Comparison of ENCODE assay signal across 22 cellular contexts in genomic region chr10:124211921-124212320, GRCh38.
DNase-seq lines count a peak whose midpoint lies in the region; ATAC-seq, FAIRE-seq and TF ChIP-seq lines count a peak whose summit lies in the region.
"Had no signal": no experiment of that assay in that cellular context is flagged by ENCODE, and none has a peak within 500 bp of the region (broad histone marks: within the 10 kb centered on the region; RNA-seq: fewer than 3 reads in every experiment).

No MANE protein-coding gene starts in this region.

- TF ChIP-seq CTCF in MCF 10A (IDR thresholded peaks at IDR 0.05; ENCODE audit: unreplicated experiment) (no peak), breast epithelium (IDR thresholded peaks at IDR 0.05) (no peak), astrocyte of the spinal cord (IDR thresholded peaks at IDR 0.05; ENCODE audit: low read depth, low read length) (no peak)

- FAIRE-seq in urothelium cell line (lab: Jason Lieb, UNC) = no peak

- H3K4me1 Mint-ChIP-seq in MCF 10A (ENCODE audit: insufficient read depth, unreplicated experiment) = peaks cover 19% of the 10 kb centered on the region
- no peaks in the 10 kb centered on the region for H3K4me1 Mint-ChIP-seq in activated CD4-positive, alpha-beta T cell treated with anti-CD3 and anti-CD28 coated beads, Interleukin-2, amount 10 ng/mL, durations not matched to agents 7 days and 5 days

- H3K4me3 ChIP-seq in breast epithelium = no peak overlapping the region
- no peak overlapping the region for H3K4me3 ChIP-seq in astrocyte of the spinal cord (ENCODE audit: low read depth, low read length)
- H3K4me3 ChIP-seq: esophagus muscularis mucosa, uterus had no signal

- no peaks in the 10 kb centered on the region for H3K4me1 ChIP-seq in breast epithelium
- H3K4me1 ChIP-seq: BE2C, uterus had no signal

- DNase-seq in MCF 10A (ENCODE audit: unreplicated experiment) (peak; percentile 72), breast epithelium (ENCODE audit: low spot score in 2 of 2) (no peak), astrocyte of the spinal cord (ENCODE audit: low read depth, low spot score) (peak; percentile 48), glomerular visceral epithelial cell (ENCODE audit: extremely low spot score) (peak; percentile 71), urothelium cell line (ENCODE audit: low spot score) (peak; percentile 77)
- no peak for DNase-seq in activated CD4-positive, alpha-beta T cell treated with anti-CD3 and anti-CD28 coated beads, Interleukin-2, amount 10 ng/mL, durations not matched to agents 7 days and 5 days
- DNase-seq: activated CD4-positive, alpha-beta T cell treated with anti-CD3 and anti-CD28 coated beads, Interleukin-2, amount 50 U/mL, for 4 hours; activated CD8-positive, alpha-beta memory T cell treated with anti-CD3 and anti-CD28 coated beads, Interleukin-2, amount 50 U/mL, for 48 hours; activated effector memory CD4-positive, alpha-beta T cell treated with Interleukin-2 at 50 U/mL for 16 hours; BE2C; DMS79 treated with DMSO at 0.1 percent for 48 hours; effector CD8-positive, alpha-beta T cell; IMR-90; NCI-H1694 treated with DMSO at 0.1 percent for 48 hours; NCI-H748 treated with DMSO at 0.1 percent for 48 hours; OCI-M1; stimulated activated CD4-positive, alpha-beta T cell treated with anti-CD3 and anti-CD28 coated beads, Interleukin-12 subunit alpha, Interleukin-12 subunit beta, amount 100 ng/mL, for 4 hours; uterus had no signal

- no peaks in the 10 kb centered on the region for H3K27me3 ChIP-seq in breast epithelium
- H3K27me3 ChIP-seq: BE2C, esophagus muscularis mucosa, uterus had no signal

- no peak overlapping the region for H3K4me3 Mint-ChIP-seq in MCF 10A (ENCODE audit: unreplicated experiment)
- H3K4me3 Mint-ChIP-seq in activated CD4-positive, alpha-beta T cell treated with anti-CD3 and anti-CD28 coated beads, Interleukin-2, amount 10 ng/mL, durations not matched to agents 7 days and 5 days = no peak overlapping the region

- H3K36me3 Mint-ChIP-seq in MCF 10A (ENCODE audit: insufficient read depth, unreplicated experiment) = no peaks in the 10 kb centered on the region
- H3K36me3 Mint-ChIP-seq in activated CD4-positive, alpha-beta T cell treated with anti-CD3 and anti-CD28 coated beads, Interleukin-2, amount 10 ng/mL, durations not matched to agents 7 days and 5 days (ENCODE audit: low read depth) = no peaks in the 10 kb centered on the region

- POLR2A ChIA-PET in MCF 10A (lab: Yijun Ruan, JAX) = no interaction called here
- POLR2A ChIA-PET in activated CD4-positive, alpha-beta T cell treated with anti-CD3 and anti-CD28 coated beads, Interleukin-2, amount 10 ng/mL, durations not matched to agents 7 days and 5 days (lab: Charles Lee) = no interaction called here

- CTCF ChIA-PET in MCF 10A (lab: Yijun Ruan, JAX) = no interaction called here
- CTCF ChIA-PET in activated CD4-positive, alpha-beta T cell treated with anti-CD3 and anti-CD28 coated beads, Interleukin-2, amount 10 ng/mL, durations not matched to agents 7 days and 5 days (lab: Charles Lee) = no interaction called here

- H3K27ac Mint-ChIP-seq in MCF 10A (ENCODE audit: low read depth, unreplicated experiment) = peak overlapping the region; percentile 69
- H3K27ac Mint-ChIP-seq in activated CD4-positive, alpha-beta T cell treated with anti-CD3 and anti-CD28 coated beads, Interleukin-2, amount 10 ng/mL, durations not matched to agents 7 days and 5 days = no peak overlapping the region

- ATAC-seq in HG02678 (IDR thresholded peaks at IDR 0.05; ENCODE audit: unreplicated experiment) = no peak
- no peak for ATAC-seq in HG02852 (IDR thresholded peaks at IDR 0.05; ENCODE audit: unreplicated experiment)

- peaks cover 8% of the 10 kb centered on the region for H3K9me3 Mint-ChIP-seq in MCF 10A (ENCODE audit: unreplicated experiment)
- H3K9me3 Mint-ChIP-seq in activated CD4-positive, alpha-beta T cell treated with anti-CD3 and anti-CD28 coated beads, Interleukin-2, amount 10 ng/mL, durations not matched to agents 7 days and 5 days = peaks cover 3% of the 10 kb centered on the region

- in situ Hi-C loops in astrocyte of the spinal cord (cut with HindIII; ENCODE audit: low sequenced_read_pairs) = no loop called here

- TF ChIP-seq POLR2A in breast epithelium (IDR thresholded peaks at IDR 0.05) = no peak

- no peaks in the 10 kb centered on the region for H3K27me3 Mint-ChIP-seq in MCF 10A (ENCODE audit: insufficient read depth, unreplicated experiment)
- H3K27me3 Mint-ChIP-seq in activated CD4-positive, alpha-beta T cell treated with anti-CD3 and anti-CD28 coated beads, Interleukin-2, amount 10 ng/mL, durations not matched to agents 7 days and 5 days = peaks cover 3% of the 10 kb centered on the region

- H3K9me3 ChIP-seq in breast epithelium = peaks cover 4 to 8% of the 10 kb centered on the region in 2 donors
- H3K9me3 ChIP-seq: BE2C, uterus had no signal

- intact Hi-C loops in MCF 10A (cut with micrococcal nuclease) = no loop called here
- intact Hi-C loops in breast epithelium (cut with DNase I; ENCODE audit: low total_unique reads) = no loop called here

- no peaks in the 10 kb centered on the region for H3K36me3 ChIP-seq in breast epithelium
- H3K36me3 ChIP-seq: BE2C, esophagus muscularis mucosa, uterus had no signal

- no TSS peak for BruUV-seq in MCF 10A (replicated peaks; lab: Mats Ljungman, UMichigan)

- no peak overlapping the region for H3K27ac ChIP-seq in breast epithelium
- H3K27ac ChIP-seq: 22Rv1, esophagus muscularis mucosa, uterus had no signal

Comparison
In these comparisons a context has a peak if more than half of its experiments do, and no peak if none do; other contexts are left out.
1. DNase-seq: peak in MCF 10A (single experiment), astrocyte of the spinal cord (single experiment), glomerular visceral epithelial cell (single experiment) and urothelium cell line (single experiment); none in breast epithelium (0 of 2) and activated CD4-positive, alpha-beta T cell treated with anti-CD3 and anti-CD28 coated beads, Interleukin-2, amount 10 ng/mL, durations not matched to agents 7 days and 5 days (single experiment).